In genomic region chr15:43776718-43777292, GRCh38 we compare ENCODE assay signal across 8 cellular contexts. TPM values are rescaled to one million over a fixed set of nuclear protein-coding genes. Genes with fewer than 3 reads are reported as not detected.
DNase-seq lines count a peak whose midpoint lies in the region; ATAC-seq and TF ChIP-seq lines count a peak whose summit lies in the region.

Gene ELL3, minus strand, starts transcription at chr15:43776966. Its CDS starts 65 bp downstream, at chr15:43776901.

- DNase-seq in Calu3 (peak; percentile 71), HuH-7 (ENCODE audit: low spot score) (peak; percentile 64), Peyer's patch (peak; percentile 87 to 95 (median 93)), foreskin keratinocyte (peak; percentile 63 to 81), occipital lobe (lab: John Stamatoyannopoulos, UW) (peak; percentile 44), thoracic aorta (ENCODE audit: low spot score) (no peak)
- peak; percentile 91 for DNase-seq in activated effector memory CD4-positive, alpha-beta T cell treated with anti-CD3 and anti-CD28 coated beads, Interleukin-2, amount 50 U/mL, for 16 hours

- H3K27ac Mint-ChIP-seq in Calu3 (ENCODE audit: unreplicated experiment), result peak within 1 kb of the TSS; percentile 79

- CTCF ChIA-PET in Calu3 (lab: Charles Lee), result interaction anchor here (0.6 to 0.8 kb wide), 4 partner anchors 14 to 1037 kb away, joined by 3 to 9 read pairs (median 4); no protein-coding TSS in a partner anchor

- H3K4me3 ChIP-seq in Peyer's patch, result peak within 1 kb of the TSS; percentile 55 to 76 (median 67)
- H3K4me3 ChIP-seq in thoracic aorta, result peak within 1 kb of the TSS; percentile 81

- peak; percentile 93 to 94 for TF ChIP-seq POLR2A in Peyer's patch (IDR thresholded peaks at IDR 0.05)

- H3K9me3 ChIP-seq in Peyer's patch (no peaks in the 10 kb centered on the region), thoracic aorta (no peaks in the 10 kb centered on the region)

- no TSS peak for BruUV-seq in Calu3 (replicated peaks; lab: Mats Ljungman, UMichigan)

- H3K36me3 ChIP-seq in Peyer's patch, result peaks cover 0 to 29% (median 0%) of the 10 kb centered on the region in 3 donors
- peaks cover 3% of the 10 kb centered on the region for H3K36me3 ChIP-seq in thoracic aorta

- H3K4me1 Mint-ChIP-seq in Calu3 (ENCODE audit: low read depth, unreplicated experiment), result no peaks in the 10 kb centered on the region

- peak within 1 kb of the TSS; percentile 74 for H3K4me3 Mint-ChIP-seq in Calu3 (ENCODE audit: low read depth, unreplicated experiment)

- peaks cover 0 to 15% (median 3%) of the 10 kb centered on the region in 4 donors for H3K4me1 ChIP-seq in Peyer's patch
- H3K4me1 ChIP-seq in foreskin keratinocyte, result peaks cover 4% of the 10 kb centered on the region
- peaks cover 3 to 20% of the 10 kb centered on the region in 2 donors for H3K4me1 ChIP-seq in thoracic aorta (ENCODE audit: control insufficient read depth in 1 of 2, low read depth in 2 of 2)

- intact Hi-C loops in Calu3 (cut with micrococcal nuclease; ENCODE audit: unreplicated experiment), result no loop called here

- H3K36me3 Mint-ChIP-seq in Calu3 (ENCODE audit: insufficient read depth, unreplicated experiment), result peaks cover 49% of the 10 kb centered on the region

- TF ChIP-seq CTCF in Calu3 (IDR thresholded peaks at IDR 0.05; ENCODE audit: unreplicated experiment) (no peak), Peyer's patch (IDR thresholded peaks at IDR 0.05) (no peak), foreskin keratinocyte (conservative IDR thresholded peaks at IDR 0.05) (no peak), thoracic aorta (IDR thresholded peaks at IDR 0.05) (no peak)

- H3K9me3 Mint-ChIP-seq in Calu3 (ENCODE audit: low read depth, unreplicated experiment), result no peaks in the 10 kb centered on the region

- H3K27ac ChIP-seq in Peyer's patch, result peak within 1 kb of the TSS; percentile 85 to 98 (median 90)
- H3K27ac ChIP-seq in foreskin keratinocyte, result peak within 1 kb of the TSS; percentile 35
- peak within 1 kb of the TSS; percentile 85 to 91 for H3K27ac ChIP-seq in thoracic aorta

- no peaks in the 10 kb centered on the region for H3K27me3 ChIP-seq in Peyer's patch
- H3K27me3 ChIP-seq in foreskin keratinocyte, result no peaks in the 10 kb centered on the region
- no peaks in the 10 kb centered on the region for H3K27me3 ChIP-seq in thoracic aorta (replicated peaks; ENCODE audit: insufficient read depth)

- peak; percentile 40 for ATAC-seq in GM21447 (IDR thresholded peaks at IDR 0.05; ENCODE audit: unreplicated experiment)
- ATAC-seq in foreskin keratinocyte, result peak; percentile 79
- peak; percentile 62 for ATAC-seq in thoracic aorta (ENCODE audit: insufficient number of reproducible peaks, low FRiP score, low read depth)

- no peaks in the 10 kb centered on the region for H3K27me3 Mint-ChIP-seq in Calu3 (ENCODE audit: unreplicated experiment)

RNA-seq across cellular contexts. Expression of gene ELL3, which starts in this region (rescaled TPM):
- 1.3 and 2.0 TPM in 2 replicates for total RNA-seq in Calu3 (2022)
- 10 to 100 TPM; 34.7 to 84.1 (median 73.2) TPM for total RNA-seq in Peyer's patch
- 3.4 and 4.2 TPM in 2 replicates for total RNA-seq in foreskin keratinocyte
- polyA plus RNA-seq in foreskin keratinocyte, result 1.9 and 3.0 TPM in 2 replicates
- 3.0 TPM for total RNA-seq in occipital lobe
- 10 to 100 TPM in 1 of 2 donors, 1 to 10 TPM in 1; 7.2 to 11.2 TPM for total RNA-seq in thoracic aorta

Comparison
In these comparisons a context has a peak if more than half of its experiments do, and no peak if none do; other contexts are left out.
1. H3K27ac ChIP-seq: peak in every context shown above with its lines; median percentile 90 in Peyer's patch; 88 in thoracic aorta; 35 in foreskin keratinocyte.